In genomic region chr12:131773582-131774221, GRCh38 we compare ENCODE assay signal across 8 cellular contexts. TPM values are rescaled to one million over a fixed set of nuclear protein-coding genes. Genes with fewer than 3 reads are reported as not detected.
DNase-seq lines count a peak whose midpoint lies in the region; ATAC-seq and TF ChIP-seq lines count a peak whose summit lies in the region.

No MANE protein-coding gene starts in this region.

- H3K4me1 Mint-ChIP-seq in dendritic cell treated with granulocyte-macrophage colony-stimulating factor and Interleukin-4, amounts not matched to agents 40 ng/mL and 50 ng/mL, for 4 days (ENCODE audit: low read depth) = peaks cover 18% of the 10 kb centered on the region

- H3K4me3 Mint-ChIP-seq in dendritic cell treated with granulocyte-macrophage colony-stimulating factor and Interleukin-4, amounts not matched to agents 40 ng/mL and 50 ng/mL, for 4 days = no peak overlapping the region

- H3K27me3 Mint-ChIP-seq in dendritic cell treated with granulocyte-macrophage colony-stimulating factor and Interleukin-4, amounts not matched to agents 40 ng/mL and 50 ng/mL, for 4 days = no peaks in the 10 kb centered on the region

- H3K9me3 Mint-ChIP-seq in dendritic cell treated with granulocyte-macrophage colony-stimulating factor and Interleukin-4, amounts not matched to agents 40 ng/mL and 50 ng/mL, for 4 days = no peaks in the 10 kb centered on the region

- intact Hi-C loops in dendritic cell treated with granulocyte-macrophage colony-stimulating factor and Interleukin-4, amounts not matched to agents 40 ng/mL and 50 ng/mL, for 4 days (cut with micrococcal nuclease) = no loop called here
- intact Hi-C loops in prostate gland (cut with DNase I) = no loop called here

- WGBS in prostate gland = 80% methylated on average over 15 of the region's 15 CpGs
- WGBS in suprapubic skin = 83% methylated on average over 15 of the region's 15 CpGs

- H3K36me3 ChIP-seq in prostate gland (peaks cover 0 to 10% of the 10 kb centered on the region in 2 donors), suprapubic skin (peaks cover 79% of the 10 kb centered on the region)

- peak overlapping the region; percentile 36 for H3K4me3 ChIP-seq in GM12865 (ENCODE audit: low read depth, low read length)
- H3K4me3 ChIP-seq in prostate gland = no peak overlapping the region
- no peak overlapping the region for H3K4me3 ChIP-seq in suprapubic skin

- H3K27ac ChIP-seq in prostate gland = no peak overlapping the region
- H3K27ac ChIP-seq in suprapubic skin = no peak overlapping the region

- H3K4me1 ChIP-seq in prostate gland (replicated peaks) (no peaks in the 10 kb centered on the region), suprapubic skin (peaks cover 5% of the 10 kb centered on the region)

- DNase-seq in GM12865 (ENCODE audit: low read depth) (peak; percentile 88), NCI-H2227 (lab: John Stamatoyannopoulos, UW; ENCODE audit: unreplicated experiment) (no peak), prostate gland (ENCODE audit: low spot score) (no peak), suprapubic skin (ENCODE audit: low spot score in 2 of 2) (no peak), AG20443 (ENCODE audit: low spot score) (no peak)

- peaks cover 95% of the 10 kb centered on the region for H3K36me3 Mint-ChIP-seq in dendritic cell treated with granulocyte-macrophage colony-stimulating factor and Interleukin-4, amounts not matched to agents 40 ng/mL and 50 ng/mL, for 4 days (ENCODE audit: low read depth)

- TF ChIP-seq POLR2A in prostate gland (IDR thresholded peaks at IDR 0.05) (no peak), suprapubic skin (IDR thresholded peaks at IDR 0.05) (no peak)

- H3K27ac Mint-ChIP-seq in dendritic cell treated with granulocyte-macrophage colony-stimulating factor and Interleukin-4, amounts not matched to agents 40 ng/mL and 50 ng/mL, for 4 days = peak overlapping the region; percentile 69

- no peak for TF ChIP-seq EP300 in suprapubic skin (IDR thresholded peaks at IDR 0.05)

- H3K9me3 ChIP-seq in prostate gland (no peaks in the 10 kb centered on the region), suprapubic skin (no peaks in the 10 kb centered on the region)

- peak; percentile 81 for ATAC-seq in GM19452 (IDR thresholded peaks at IDR 0.05; ENCODE audit: unreplicated experiment)
- peak; percentile 88 for ATAC-seq in HG03354 (IDR thresholded peaks at IDR 0.05; ENCODE audit: poor library complexity, severe bottlenecking, unreplicated experiment)

- H3K27me3 ChIP-seq in prostate gland (replicated peaks; ENCODE audit: insufficient read depth) = no peaks in the 10 kb centered on the region
- H3K27me3 ChIP-seq in suprapubic skin = no peaks in the 10 kb centered on the region

- TF ChIP-seq CTCF in GM12865 (IDR thresholded peaks at IDR 0.05; ENCODE audit: insufficient read depth, low read depth, low read length, missing control alignments) (no peak), prostate gland (IDR thresholded peaks at IDR 0.05) (no peak), suprapubic skin (IDR thresholded peaks at IDR 0.05) (no peak)

RNA-seq across cellular contexts. Expression of gene MMP17, which starts 54.5 kb away (rescaled TPM):
- total RNA-seq in prostate gland (10 to 100 TPM in 1 of 2 donors, 1 to 10 TPM in 1; 1.1 to 35.7 TPM), suprapubic skin (10 to 100 TPM in 1 of 4 donors, 1 to 10 TPM in 3; 3.0 to 10.1 (median 5.6) TPM)
